29 cellular contexts compared by ENCODE assay signal in genomic region chr16:59295474-59295873, GRCh38.
"Had no signal": no experiment of that assay in that cellular context is flagged by ENCODE, and none has a peak within 500 bp of the region (broad histone marks: within the 10 kb centered on the region; RNA-seq: fewer than 3 reads in every experiment).

No MANE protein-coding gene starts in this region.

- H3K27me3 ChIP-seq: ascending aorta, cardiac muscle cell, SJCRH30 had no signal

- DNase-seq: activated CD4-positive, alpha-beta T cell treated with anti-CD3 and anti-CD28 coated beads, Interleukin-2, amount 10 ng/mL, durations not matched to agents 24 days and 14 days; activated CD4-positive, alpha-beta T cell treated with anti-CD3 and anti-CD28 coated beads, Interleukin-2, amount 50 U/mL, for 4 hours; activated CD8-positive, alpha-beta T cell treated with anti-CD3 and anti-CD28 coated beads for 36 hours; activated gamma-delta T cell; activated naive CD4-positive, alpha-beta T cell treated with Interleukin-2 at 50 U/mL for 16 hours; activated naive CD8-positive, alpha-beta T cell treated with anti-CD3 and anti-CD28 coated beads, Interleukin-2, amount 10 ng/mL, durations not matched to agents 7 days and 5 days; activated T-cell treated with anti-CD3 and anti-CD28 coated beads, Interleukin-2, amount 50 U/mL, for 24 hours; amygdala; Karpas-422; KBM-7; NCI-H1048; NCI-H1105 treated with DMSO at 0.1 percent for 48 hours; NCI-H1436; NCI-H1694; NCI-H1930; NCI-H2081 treated with DMSO at 0.1 percent for 48 hours; NCI-H226; NCI-H69; SHP77; T1000; WERI-Rb-1 had no signal

- H3K4me1 ChIP-seq: ascending aorta had no signal

- H3K9me3 ChIP-seq: ascending aorta, SJCRH30 had no signal

- H3K9me3 Mint-ChIP-seq: activated CD4-positive, alpha-beta T cell treated with anti-CD3 and anti-CD28 coated beads, Interleukin-2, amount 10 ng/mL, durations not matched to agents 24 days and 14 days; activated CD8-positive, alpha-beta T cell treated with anti-CD3 and anti-CD28 coated beads for 36 hours; activated naive CD4-positive, alpha-beta T cell treated with anti-CD3 and anti-CD28 coated beads, Interleukin-2, amount 50 U/mL, for 24 hours; activated T-cell treated with anti-CD3 and anti-CD28 coated beads, Interleukin-2, amount 50 U/mL, for 24 hours; activated T-helper 2 cell treated with anti-CD3 and anti-CD28 coated beads, Interferon-gamma antibody, Interleukin-2, Interleukin-4, amounts not matched to agents 10 μg/mL and 5 μg/mL and 100 μg/mL, durations not matched to agents 14 hours and 24 hours and 36 hours had no signal

- H3K27ac ChIP-seq: ascending aorta, cardiac muscle cell, SJCRH30, SK-N-MC, WERI-Rb-1 had no signal

- H3K4me3 ChIP-seq: ascending aorta, cardiac muscle cell, SJCRH30, SK-N-MC had no signal

- H3K27me3 Mint-ChIP-seq: activated CD4-positive, alpha-beta T cell treated with anti-CD3 and anti-CD28 coated beads, Interleukin-2, amount 10 ng/mL, durations not matched to agents 24 days and 14 days; activated CD8-positive, alpha-beta T cell treated with anti-CD3 and anti-CD28 coated beads for 36 hours; activated naive CD4-positive, alpha-beta T cell treated with anti-CD3 and anti-CD28 coated beads, Interleukin-2, amount 50 U/mL, for 24 hours; activated T-cell treated with anti-CD3 and anti-CD28 coated beads, Interleukin-2, amount 50 U/mL, for 24 hours; central memory CD8-positive, alpha-beta T cell had no signal

- H3K36me3 Mint-ChIP-seq: activated naive CD4-positive, alpha-beta T cell treated with anti-CD3 and anti-CD28 coated beads, Interleukin-2, amount 50 U/mL, for 24 hours; activated naive CD8-positive, alpha-beta T cell treated with anti-CD3 and anti-CD28 coated beads, Interleukin-2, amount 10 ng/mL, durations not matched to agents 7 days and 5 days had no signal

- H3K27ac Mint-ChIP-seq: activated CD4-positive, alpha-beta T cell treated with anti-CD3 and anti-CD28 coated beads, Interleukin-2, amount 10 ng/mL, durations not matched to agents 24 days and 14 days; activated CD8-positive, alpha-beta T cell treated with anti-CD3 and anti-CD28 coated beads for 36 hours; activated naive CD4-positive, alpha-beta T cell treated with anti-CD3 and anti-CD28 coated beads, Interleukin-2, amount 50 U/mL, for 24 hours; activated naive CD8-positive, alpha-beta T cell treated with anti-CD3 and anti-CD28 coated beads, Interleukin-2, amount 10 ng/mL, durations not matched to agents 7 days and 5 days; activated T-cell treated with anti-CD3 and anti-CD28 coated beads, Interleukin-2, amount 50 U/mL, for 24 hours; activated T-helper 2 cell treated with anti-CD3 and anti-CD28 coated beads, Interferon-gamma antibody, Interleukin-2, Interleukin-4, amounts not matched to agents 10 μg/mL and 5 μg/mL and 100 μg/mL, durations not matched to agents 14 hours and 24 hours and 36 hours had no signal

- H3K36me3 ChIP-seq: ascending aorta, cardiac muscle cell, SJCRH30, WERI-Rb-1 had no signal

- ATAC-seq: activated CD8-positive, alpha-beta T cell treated with anti-CD3 and anti-CD28 coated beads for 36 hours; Panc1 had no signal

- H3K4me1 Mint-ChIP-seq: activated CD4-positive, alpha-beta T cell treated with anti-CD3 and anti-CD28 coated beads, Interleukin-2, amount 10 ng/mL, durations not matched to agents 24 days and 14 days; activated naive CD4-positive, alpha-beta T cell treated with anti-CD3 and anti-CD28 coated beads, Interleukin-2, amount 50 U/mL, for 24 hours; activated naive CD8-positive, alpha-beta T cell treated with anti-CD3 and anti-CD28 coated beads, Interleukin-2, amount 10 ng/mL, durations not matched to agents 7 days and 5 days; central memory CD8-positive, alpha-beta T cell had no signal

- H3K4me3 Mint-ChIP-seq: activated CD4-positive, alpha-beta T cell treated with anti-CD3 and anti-CD28 coated beads, Interleukin-2, amount 10 ng/mL, durations not matched to agents 24 days and 14 days; activated CD8-positive, alpha-beta T cell treated with anti-CD3 and anti-CD28 coated beads for 36 hours; activated naive CD4-positive, alpha-beta T cell treated with anti-CD3 and anti-CD28 coated beads, Interleukin-2, amount 50 U/mL, for 24 hours; activated naive CD8-positive, alpha-beta T cell treated with anti-CD3 and anti-CD28 coated beads, Interleukin-2, amount 10 ng/mL, durations not matched to agents 7 days and 5 days; activated T-cell treated with anti-CD3 and anti-CD28 coated beads, Interleukin-2, amount 50 U/mL, for 24 hours; central memory CD8-positive, alpha-beta T cell had no signal
